ENCODE assay signal across 25 cellular contexts in the genomic region with DNA sequence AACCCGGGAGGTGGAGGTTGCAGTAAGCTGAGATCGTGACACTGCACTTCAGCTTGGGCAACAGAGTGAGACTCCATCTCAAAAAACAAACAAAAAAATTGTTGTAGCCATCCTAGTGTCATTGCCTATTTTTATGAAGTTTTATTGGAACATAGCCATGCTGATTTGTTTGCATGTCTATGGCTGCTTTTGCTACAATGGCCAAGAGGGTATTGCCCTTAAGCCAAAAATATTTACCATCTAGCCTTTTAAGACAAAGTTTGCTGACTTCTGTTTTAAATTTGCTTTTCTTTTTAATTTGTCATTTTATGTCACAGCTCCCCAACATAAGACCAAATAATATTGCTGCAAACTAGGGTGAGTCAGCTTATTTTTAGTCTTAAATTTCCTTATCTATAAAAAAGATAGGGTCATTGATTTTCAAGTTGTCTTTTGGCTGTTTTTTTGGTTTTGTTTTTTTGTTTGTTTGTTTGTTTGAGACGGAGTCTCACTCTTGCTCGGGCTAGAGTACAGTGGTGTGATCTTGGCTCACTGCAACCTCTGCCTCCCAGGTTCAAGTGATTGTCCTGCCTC.
DNase-seq lines count a peak whose midpoint lies in the region; ATAC-seq, FAIRE-seq and TF ChIP-seq lines count a peak whose summit lies in the region.
"Had no signal": no experiment of that assay in that cellular context is flagged by ENCODE, and none has a peak within 500 bp of the region (broad histone marks: within the 10 kb centered on the region; RNA-seq: fewer than 3 reads in every experiment).

No MANE protein-coding gene starts in this region.

- H3K9me1 ChIP-seq in IMR-90 (ENCODE audit: insufficient read depth, low read length): no peaks in the 10 kb centered on the region
- H3K9me1 ChIP-seq in K562 (ENCODE audit: control insufficient read depth, insufficient read depth, low read length): no peaks in the 10 kb centered on the region

- ATAC-seq in HepG2 (no peak), IMR-90 (ENCODE audit: low read depth) (no peak), K562 (no peak), GM18519 (IDR thresholded peaks at IDR 0.05; ENCODE audit: low FRiP score, unreplicated experiment) (no peak)
- ATAC-seq: GM12878 had no signal

- CTCF ChIA-PET in HepG2 (lab: Yijun Ruan, JAX; ENCODE audit: low intra/inter-chr PET ratio, low total read pairs) (no interaction called here), IMR-90 (lab: Yijun Ruan, JAX) (no interaction called here), K562 (lab: Yijun Ruan, JAX; ENCODE audit: low intra/inter-chr PET ratio) (no interaction called here)

- H3K56ac ChIP-seq in IMR-90 (ENCODE audit: extremely low read depth, insufficient read depth, low read length): no peak overlapping the region

- H3K9me3 ChIP-seq in liver (ENCODE audit: control insufficient read depth in 4 of 4, low read length in 3 of 4) (peaks cover 0 to 4% (median 0%) of the 10 kb centered on the region in 4 donors), HepG2 (ENCODE audit: low read length) (peaks cover 6% of the 10 kb centered on the region), IMR-90 (ENCODE audit: control insufficient read depth, insufficient read depth, low read length) (peaks cover 3% of the 10 kb centered on the region), K562 (replicated peaks; ENCODE audit: control insufficient read depth, insufficient read depth, low read depth, low read length) (peaks cover 4% of the 10 kb centered on the region; the same call in 1 of the 2 replicates)
- H3K9me3 ChIP-seq: BE2C had no signal

- DNase-seq in HepG2 (ENCODE audit: low spot score) (no peak), IMR-90 (no peak), K562 (ENCODE audit: extremely low read depth in 1 of 4, low spot score in 3 of 4) (no peak), SW 1271 (lab: John Stamatoyannopoulos, UW) (no peak)
- DNase-seq: ACHN; BE2C; C1 segment of cervical spinal cord; CD4-positive, alpha-beta memory T cell; CD4-positive, CD25-positive, alpha-beta regulatory T cell; CD8-positive, alpha-beta memory T cell; COR-L47; DMS 273 treated with DMSO at 0.1 percent for 48 hours; DMS153; DMS53; DMS79; DND-41; EL; GDM1 had no signal

- TF ChIP-seq POLR2A in HepG2 (IDR thresholded peaks at IDR 0.05; ENCODE audit: insufficient read depth in 1 of 2, low read depth in 2 of 2, low read length in 2 of 2) (no peak), IMR-90 (IDR thresholded peaks at IDR 0.05; ENCODE audit: low read depth, low read length) (no peak), K562 (conservative IDR thresholded peaks at IDR 0.05) (no peak)

- dilution Hi-C loops in IMR-90 (cut with HindIII; ENCODE audit: low sequenced_read_pairs, unreplicated experiment): no loop called here

- H3K18ac ChIP-seq in IMR-90 (ENCODE audit: low read depth, low read length): no peak overlapping the region

- no peak for TF ChIP-seq CTCF in liver (IDR thresholded peaks at IDR 0.05; ENCODE audit: low read depth, low read length, missing input control)
- TF ChIP-seq CTCF in HepG2 (CRISPR knock-in tag; IDR thresholded peaks at IDR 0.05): no peak
- TF ChIP-seq CTCF in IMR-90 (conservative IDR thresholded peaks at IDR 0.05; ENCODE audit: low read depth, low read length): no peak
- TF ChIP-seq CTCF in K562 (IDR thresholded peaks at IDR 0.05 in 2 of 3, conservative IDR thresholded peaks at IDR 0.05 in 1 of 3; ENCODE audit: insufficient read depth in 2 of 3, low read depth in 1 of 3, low read length in 3 of 3): no peak

- H3K79me1 ChIP-seq in IMR-90 (ENCODE audit: low read depth in 1 of 2, low read length in 2 of 2): no peaks in the 10 kb centered on the region

- WGBS in liver: 68% methylated on average over 4 of the region's 4 CpGs
- WGBS in HepG2 (ENCODE audit: low lambda C conversion rate): 41% methylated on average over 4 of the region's 4 CpGs
- WGBS in IMR-90 (ENCODE audit: extremely low coverage in 2 of 2, insufficient read length in 1 of 2), 2 experiments: 100% methylated on average over 1 of the region's 4 CpGs; no CpG with 5 or more reads in 1 of the 2 experiments
- 0% methylated on average over 4 of the region's 4 CpGs for WGBS in K562 (ENCODE audit: insufficient coverage, low coverage, missing lambda C conversion rate)

- no peak for TF ChIP-seq EP300 in HepG2 (IDR thresholded peaks at IDR 0.05; ENCODE audit: low read depth in 2 of 2, low read length in 2 of 2)
- no peak for TF ChIP-seq EP300 in HepG2 (CRISPR knock-in tag; IDR thresholded peaks at IDR 0.05; ENCODE audit: borderline replicate concordance)
- TF ChIP-seq EP300 in K562 (IDR thresholded peaks at IDR 0.05; ENCODE audit: low read length): no peak

- no peak overlapping the region for H2AFZ ChIP-seq in HepG2 (ENCODE audit: low read length)
- no peak overlapping the region for H2AFZ ChIP-seq in IMR-90 (replicated peaks; ENCODE audit: low read length, poor library complexity)
- no peak overlapping the region for H2AFZ ChIP-seq in K562 (ENCODE audit: low read depth, low read length)

- no peaks in the 10 kb centered on the region for H3K27me3 ChIP-seq in liver (ENCODE audit: control insufficient read depth in 4 of 4, insufficient read depth in 4 of 4, low read length in 3 of 4)
- no peaks in the 10 kb centered on the region for H3K27me3 ChIP-seq in HepG2 (ENCODE audit: control insufficient read depth in 1 of 2, insufficient read depth in 2 of 2, low read length in 2 of 2)
- no peaks in the 10 kb centered on the region for H3K27me3 ChIP-seq in IMR-90 (ENCODE audit: control insufficient read depth, insufficient read depth, low read length)
- peaks cover 24 to 27% of the 10 kb centered on the region in 2 experiments; a peak in 4 of 5 replicates for H3K27me3 ChIP-seq in K562 (ENCODE audit: control insufficient read depth in 2 of 2, insufficient read depth in 2 of 2, low read length in 2 of 2)
- H3K27me3 ChIP-seq: BE2C, BLaER1 had no signal

- BruUV-seq in HepG2 (replicated peaks; lab: Mats Ljungman, UMichigan) (no TSS peak), IMR-90 (replicated peaks; lab: Mats Ljungman, UMichigan) (no TSS peak), K562 (replicated peaks; lab: Mats Ljungman, UMichigan) (no TSS peak)

- in situ Hi-C loops in HepG2 (cut with HindIII; ENCODE audit: extremely low pct_ligation_motif_present, low pct_unique_long_range_greater_than_20kb) (no loop called here), IMR-90 (cut with MboI; ENCODE audit: low sequenced_read_pairs) (no loop called here), K562 (cut with MboI) (no loop called here)

- no peaks in the 10 kb centered on the region for H4K20me1 ChIP-seq in HepG2 (ENCODE audit: insufficient read depth, low read length)
- H4K20me1 ChIP-seq in IMR-90 (ENCODE audit: insufficient read depth, low read length): no peaks in the 10 kb centered on the region
- H4K20me1 ChIP-seq in K562 (replicated peaks; ENCODE audit: control insufficient read depth, insufficient read depth, low read length): no peaks in the 10 kb centered on the region
- H4K20me1 ChIP-seq: BLaER1 had no signal

- no peak overlapping the region for H3K4ac ChIP-seq in IMR-90 (ENCODE audit: low read depth, low read length)

- H2BK20ac ChIP-seq in IMR-90 (ENCODE audit: low read depth, low read length): no peak overlapping the region

- no peak overlapping the region for H4K5ac ChIP-seq in IMR-90 (ENCODE audit: low read depth, low read length)

- no peak for TF ChIP-seq RAD21 in liver (IDR thresholded peaks at IDR 0.05)
- no peak for TF ChIP-seq RAD21 in HepG2 (CRISPR knock-in tag; IDR thresholded peaks at IDR 0.05)
- no peak for TF ChIP-seq RAD21 in IMR-90 (IDR thresholded peaks at IDR 0.05; ENCODE audit: low read length)
- TF ChIP-seq RAD21 in K562 (CRISPR knock-in tag; conservative IDR thresholded peaks at IDR 0.05 in 1 of 2, IDR thresholded peaks at IDR 0.05 in 1 of 2): no peak

- H4K8ac ChIP-seq in IMR-90 (ENCODE audit: low read depth in 2 of 2, low read length in 2 of 2): no peak overlapping the region

- no peak overlapping the region for H2BK5ac ChIP-seq in IMR-90 (ENCODE audit: low read depth, low read length, poor library complexity, severe bottlenecking)

- intact Hi-C loops in HepG2 (cut with micrococcal nuclease; ENCODE audit: unreplicated experiment): no loop called here
- intact Hi-C loops in IMR-90 (cut with micrococcal nuclease): no loop called here
- intact Hi-C loops in K562 (cut with micrococcal nuclease): no loop called here

- no peak overlapping the region for H2AK5ac ChIP-seq in IMR-90 (ENCODE audit: low read depth, low read length)

- H3K4me3 ChIP-seq in liver (ENCODE audit: low read depth in 1 of 3, low read length in 3 of 3): no peak overlapping the region
- H3K4me3 ChIP-seq in HepG2 (replicated peaks in 1 of 3; ENCODE audit: insufficient read depth in 1 of 3, low read depth in 2 of 3, low read length in 3 of 3): no peak overlapping the region
- no peak overlapping the region for H3K4me3 ChIP-seq in IMR-90 (ENCODE audit: insufficient read depth, low read depth, low read length)
- no peak overlapping the region for H3K4me3 ChIP-seq in K562
- H3K4me3 ChIP-seq: BLaER1, GM12878 had no signal

- no peak overlapping the region for H4K91ac ChIP-seq in IMR-90 (ENCODE audit: insufficient read depth, low read depth, low read length)

- H3K79me2 ChIP-seq in HepG2 (ENCODE audit: insufficient read depth, low read length) (no peaks in the 10 kb centered on the region), K562 (ENCODE audit: control insufficient read depth, insufficient read depth, low read length) (no peaks in the 10 kb centered on the region)

- POLR2A ChIA-PET in HepG2 (lab: Yijun Ruan, JAX) (no interaction called here), IMR-90 (lab: Charles Lee; ENCODE audit: unreplicated experiment) (no interaction called here), K562 (lab: Yijun Ruan, JAX) (interaction anchor here (1.3 kb wide), 1 partner anchor 26 kb away, joined by 3 read pairs; no protein-coding TSS in a partner anchor)

- no peak overlapping the region for H3K14ac ChIP-seq in IMR-90 (replicated peaks; ENCODE audit: low read depth, low read length)

- no peak overlapping the region; the same call in 2 of the 3 replicates for H2BK15ac ChIP-seq in IMR-90 (ENCODE audit: low read depth, low read length)

- H3K4me2 ChIP-seq in HepG2 (ENCODE audit: low read depth, low read length): no peak overlapping the region
- H3K4me2 ChIP-seq in IMR-90 (ENCODE audit: low read depth, low read length): no peak overlapping the region
- no peak overlapping the region for H3K4me2 ChIP-seq in K562 (ENCODE audit: insufficient read depth, low read length)
- H3K4me2 ChIP-seq: BLaER1 had no signal

- H3K27ac ChIP-seq in liver (ENCODE audit: low read depth in 1 of 2, low read length in 2 of 2) (no peak overlapping the region), HepG2 (ENCODE audit: extremely low read length, insufficient read depth, low read length) (no peak overlapping the region), IMR-90 (ENCODE audit: insufficient read depth, low read length) (no peak overlapping the region), K562 (ENCODE audit: extremely low read depth, low read depth, low read length) (no peak overlapping the region)
- H3K27ac ChIP-seq: 22Rv1, BLaER1 had no signal

- no peak overlapping the region for H2AK9ac ChIP-seq in IMR-90 (replicated peaks; ENCODE audit: low read depth, low read length, poor library complexity)

- FAIRE-seq in HepG2 (lab: Jason Lieb, UNC) (no peak), K562 (lab: Jason Lieb, UNC) (no peak)
- FAIRE-seq: GM12878, GM12892, GM18507 had no signal

- peaks cover 0 to 4% (median 0%) of the 10 kb centered on the region in 4 donors for H3K4me1 ChIP-seq in liver (ENCODE audit: control insufficient read depth in 4 of 4, insufficient read depth in 4 of 4, low read length in 3 of 4)
- H3K4me1 ChIP-seq in HepG2 (ENCODE audit: insufficient read depth, low read length): peaks cover 16% of the 10 kb centered on the region
- peaks cover 2% of the 10 kb centered on the region; the same call in 1 of the 2 replicates for H3K4me1 ChIP-seq in IMR-90 (ENCODE audit: control insufficient read depth, insufficient read depth, low read length)
- no peaks in the 10 kb centered on the region for H3K4me1 ChIP-seq in K562 (replicated peaks in 1 of 2; ENCODE audit: control insufficient read depth in 2 of 2, insufficient read depth in 2 of 2, low read length in 2 of 2)
- H3K4me1 ChIP-seq: BE2C had no signal

- H3K9ac ChIP-seq in liver (ENCODE audit: low read depth in 1 of 2, low read length in 2 of 2): no peak overlapping the region
- H3K9ac ChIP-seq in HepG2 (ENCODE audit: insufficient read depth, low read depth, low read length): no peak overlapping the region
- no peak overlapping the region for H3K9ac ChIP-seq in IMR-90 (ENCODE audit: low read depth, low read length)
- no peak overlapping the region for H3K9ac ChIP-seq in K562 (ENCODE audit: insufficient read depth in 1 of 2, low read depth in 2 of 2, low read length in 2 of 2)
- H3K9ac ChIP-seq: BLaER1 had no signal

- H3K36me3 ChIP-seq in liver (ENCODE audit: control insufficient read depth in 4 of 4, insufficient read depth in 3 of 4, low read depth in 1 of 4, low read length in 3 of 4): no peaks in the 10 kb centered on the region
- no peaks in the 10 kb centered on the region for H3K36me3 ChIP-seq in HepG2 (replicated peaks in 1 of 2; ENCODE audit: control insufficient read depth in 1 of 2, insufficient read depth in 2 of 2, low read length in 2 of 2)
- H3K36me3 ChIP-seq in IMR-90 (ENCODE audit: control insufficient read depth, insufficient read depth, low read length): no peaks in the 10 kb centered on the region
- H3K36me3 ChIP-seq in K562 (ENCODE audit: control insufficient read depth, insufficient read depth, low read length): no peaks in the 10 kb centered on the region
- H3K36me3 ChIP-seq: BE2C, BLaER1 had no signal

- no peak overlapping the region for H2BK120ac ChIP-seq in IMR-90 (ENCODE audit: low read depth, low read length)

- H3K23ac ChIP-seq in IMR-90 (ENCODE audit: low read depth, low read length): no peak overlapping the region
